In genomic region chr3:70989174-70989573, GRCh38 we compare ENCODE assay signal across 11 cellular contexts.
DNase-seq lines count a peak whose midpoint lies in the region; ATAC-seq, FAIRE-seq and TF ChIP-seq lines count a peak whose summit lies in the region.
"Had no signal": no experiment of that assay in that cellular context is flagged by ENCODE, and none has a peak within 500 bp of the region (broad histone marks: within the 10 kb centered on the region; RNA-seq: fewer than 3 reads in every experiment).

No MANE protein-coding gene starts in this region.

- H3K4me3 Mint-ChIP-seq in activated CD8-positive, alpha-beta memory T cell treated with anti-CD3 and anti-CD28 coated beads, Interleukin-2, amount 10 ng/mL, durations not matched to agents 7 days and 5 days = no peak overlapping the region
- H3K4me3 Mint-ChIP-seq: nephron had no signal

- H3K9me3 ChIP-seq in ascending aorta (no peaks in the 10 kb centered on the region), right cardiac atrium (ENCODE audit: control insufficient read depth, low read length) (no peaks in the 10 kb centered on the region), subcutaneous abdominal adipose tissue (ENCODE audit: control insufficient read depth in 5 of 5, low read length in 5 of 5) (no peaks in the 10 kb centered on the region)

- H3K4me1 ChIP-seq in ascending aorta (peaks cover 14 to 85% of the 10 kb centered on the region in 2 donors), right cardiac atrium (ENCODE audit: control insufficient read depth, insufficient read depth, low read length) (peaks cover 6% of the 10 kb centered on the region), subcutaneous abdominal adipose tissue (ENCODE audit: control insufficient read depth in 5 of 5, insufficient read depth in 5 of 5, low read length in 5 of 5) (peaks cover 0 to 18% (median 6%) of the 10 kb centered on the region in 5 donors)

- H3K4me1 Mint-ChIP-seq in activated CD8-positive, alpha-beta memory T cell treated with anti-CD3 and anti-CD28 coated beads, Interleukin-2, amount 10 ng/mL, durations not matched to agents 7 days and 5 days = peaks cover 29% of the 10 kb centered on the region

- H3K9me3 Mint-ChIP-seq in activated CD8-positive, alpha-beta memory T cell treated with anti-CD3 and anti-CD28 coated beads, Interleukin-2, amount 10 ng/mL, durations not matched to agents 7 days and 5 days (ENCODE audit: low read depth) = no peaks in the 10 kb centered on the region
- H3K9me3 Mint-ChIP-seq: nephron had no signal

- H3K27ac ChIP-seq in ascending aorta = peak overlapping the region; percentile 79 to 82
- no peak overlapping the region for H3K27ac ChIP-seq in right cardiac atrium (ENCODE audit: low read length)
- H3K27ac ChIP-seq in subcutaneous abdominal adipose tissue (ENCODE audit: low read depth, low read length) = peak overlapping the region; percentile 51
- H3K27ac ChIP-seq: VCaP had no signal

- no peak for DNase-seq in GM19239 (ENCODE audit: insufficient read length, low spot score)
- no peak for DNase-seq in ascending aorta (ENCODE audit: low spot score in 2 of 2)
- DNase-seq in right cardiac atrium = no peak
- no peak for DNase-seq in GM12892 (ENCODE audit: insufficient read length)
- no peak for DNase-seq in activated CD8-positive, alpha-beta memory T cell treated with anti-CD3 and anti-CD28 coated beads, Interleukin-2, amount 10 ng/mL, durations not matched to agents 7 days and 5 days
- no peak for DNase-seq in GM19240 (ENCODE audit: insufficient read length, low spot score)
- DNase-seq: activated naive CD4-positive, alpha-beta T cell treated with anti-CD3 and anti-CD28 coated beads, Interleukin-2, amount 50 U/mL, for 16 hours; MM.1S had no signal

- no peak for TF ChIP-seq CTCF in ascending aorta (IDR thresholded peaks at IDR 0.05)

- H3K36me3 Mint-ChIP-seq in activated CD8-positive, alpha-beta memory T cell treated with anti-CD3 and anti-CD28 coated beads, Interleukin-2, amount 10 ng/mL, durations not matched to agents 7 days and 5 days = peaks cover 58% of the 10 kb centered on the region

- H3K27ac Mint-ChIP-seq in activated CD8-positive, alpha-beta memory T cell treated with anti-CD3 and anti-CD28 coated beads, Interleukin-2, amount 10 ng/mL, durations not matched to agents 7 days and 5 days = no peak overlapping the region

- peak overlapping the region in 1 of 2 donors; percentile 8 for H3K4me3 ChIP-seq in ascending aorta
- H3K4me3 ChIP-seq in right cardiac atrium (ENCODE audit: low read length) = no peak overlapping the region
- no peak overlapping the region for H3K4me3 ChIP-seq in subcutaneous abdominal adipose tissue (ENCODE audit: low read depth in 1 of 5, low read length in 5 of 5)

- WGBS in right cardiac atrium = 29% methylated on average over 3 of the region's 3 CpGs

- TF ChIP-seq POLR2A in GM12892 (IDR thresholded peaks at IDR 0.05; ENCODE audit: low read depth, low read length) = no peak

- intact Hi-C loops in ascending aorta (cut with DNase I) (loop anchor here (5.0 to 10.0 kb wide), 2 partner anchors 68 to 596 kb away; partner anchors contain the start of gene FOXP1), right cardiac atrium (cut with DNase I) (loop anchor here in 1 of 4 donors (10.0 kb wide), 1 partner anchor 274 kb away; no protein-coding TSS in a partner anchor)

- H3K27me3 ChIP-seq in ascending aorta (no peaks in the 10 kb centered on the region), right cardiac atrium (ENCODE audit: control insufficient read depth, insufficient read depth) (no peaks in the 10 kb centered on the region), subcutaneous abdominal adipose tissue (ENCODE audit: control insufficient read depth in 5 of 5, insufficient read depth in 4 of 5, low read length in 5 of 5) (no peaks in the 10 kb centered on the region)

- ATAC-seq in right cardiac atrium = peak; percentile 74 to 77
- ATAC-seq in activated CD8-positive, alpha-beta memory T cell treated with anti-CD3 and anti-CD28 coated beads, Interleukin-2, amount 10 ng/mL, durations not matched to agents 7 days and 5 days = no peak

- FAIRE-seq in GM19239 (lab: Jason Lieb, UNC) (peak; percentile 44), GM12892 (lab: Jason Lieb, UNC) (no peak)

- no peaks in the 10 kb centered on the region for H3K27me3 Mint-ChIP-seq in activated CD8-positive, alpha-beta memory T cell treated with anti-CD3 and anti-CD28 coated beads, Interleukin-2, amount 10 ng/mL, durations not matched to agents 7 days and 5 days

- no peak overlapping the region for H3K9ac ChIP-seq in subcutaneous abdominal adipose tissue (ENCODE audit: low read length in 5 of 5)

- CTCF ChIA-PET in activated CD8-positive, alpha-beta memory T cell treated with anti-CD3 and anti-CD28 coated beads, Interleukin-2, amount 10 ng/mL, durations not matched to agents 7 days and 5 days (lab: Charles Lee) = no interaction called here

- peaks cover 11 to 37% of the 10 kb centered on the region in 2 donors for H3K36me3 ChIP-seq in ascending aorta
- peaks cover 20 to 49% (median 39%) of the 10 kb centered on the region in 5 donors for H3K36me3 ChIP-seq in subcutaneous abdominal adipose tissue (ENCODE audit: control insufficient read depth in 5 of 5, insufficient read depth in 5 of 5, low read length in 5 of 5)
